1 cellular context compared by ENCODE assay signal in the genomic region with DNA sequence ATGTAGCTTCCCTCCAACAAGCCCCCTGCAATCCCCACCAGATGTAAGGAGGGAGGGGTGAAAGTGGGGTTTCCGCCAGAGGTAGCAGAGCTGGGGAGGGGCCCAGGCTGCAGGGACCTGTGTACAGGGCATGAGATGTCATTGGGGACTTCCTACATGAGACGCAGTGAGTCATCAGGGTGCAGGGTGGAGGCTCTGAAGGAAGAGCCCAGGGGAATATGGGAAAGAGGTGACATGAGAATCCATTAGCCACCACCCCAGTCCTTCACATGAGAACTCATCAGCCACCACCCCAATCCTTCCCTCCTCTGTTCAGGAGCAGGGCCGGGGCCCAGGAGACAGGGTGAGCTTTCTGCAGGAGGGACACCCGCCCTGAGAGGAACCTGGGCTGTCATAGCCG.
TF ChIP-seq lines count a peak whose summit lies in the region.

No MANE protein-coding gene starts in this region.

TF ChIP-seq in GM12878, 131 proteins besides CTCF, POLR2A, EP300 and RAD21:
- TF ChIP-seq BCL3 (IDR thresholded peaks at IDR 0.05; ENCODE audit: borderline replicate concordance, insufficient read depth, low read depth, low read length, poor library complexity, severe bottlenecking) (peak; percentile 33), EED (IDR thresholded peaks at IDR 0.05; ENCODE audit: low read depth) (peak; percentile 63), DPF2 (IDR thresholded peaks at IDR 0.05) (0 out of 2 replicates have a peak, but pooled peaks have one; percentile 47), SMARCA5 (IDR thresholded peaks at IDR 0.05) (0 out of 2 replicates have a peak, but pooled peaks have one; percentile 27), RELB (IDR thresholded peaks at IDR 0.05; ENCODE audit: low read depth) (0 out of 2 replicates have a peak, but pooled peaks have one; percentile 37), ZBED1 (IDR thresholded peaks at IDR 0.05; ENCODE audit: borderline replicate concordance) (peak; percentile 22; the same call in 1 of the 2 replicates), ATF7 (IDR thresholded peaks at IDR 0.05; ENCODE audit: low read depth) (peak; percentile 31; the same call in 1 of the 2 replicates), JUNB (IDR thresholded peaks at IDR 0.05) (peak; percentile 39; the same call in 1 of the 2 replicates), IKZF2 (IDR thresholded peaks at IDR 0.05) (peak; percentile 44 to 50; a peak in 2 of 4 replicates)
